In genomic region chr7:116979430-116979829, GRCh38 we compare ENCODE assay signal across 19 cellular contexts. TPM values are rescaled to one million over a fixed set of nuclear protein-coding genes. Genes with fewer than 3 reads are reported as not detected.
DNase-seq lines count a peak whose midpoint lies in the region; ATAC-seq, FAIRE-seq and TF ChIP-seq lines count a peak whose summit lies in the region.
"Had no signal": no experiment of that assay in that cellular context is flagged by ENCODE, and none has a peak within 500 bp of the region (broad histone marks: within the 10 kb centered on the region; RNA-seq: fewer than 3 reads in every experiment).

No MANE protein-coding gene starts in this region.

- no peak for TF ChIP-seq CTCF in chondrocyte (IDR thresholded peaks at IDR 0.05)
- no peak for TF ChIP-seq CTCF in osteocyte (IDR thresholded peaks at IDR 0.05)
- TF ChIP-seq CTCF in CD8-positive, alpha-beta T cell (IDR thresholded peaks at IDR 0.05) = no peak

- peak overlapping the region; percentile 57 for H3K27ac Mint-ChIP-seq in chondrocyte (ENCODE audit: unreplicated experiment)
- H3K27ac Mint-ChIP-seq in osteocyte (ENCODE audit: unreplicated experiment) = peak overlapping the region; percentile 28
- no peak overlapping the region for H3K27ac Mint-ChIP-seq in CD8-positive, alpha-beta T cell

- FAIRE-seq in GM12891 (lab: Jason Lieb, UNC) = peak; percentile 13

- H3K4me1 Mint-ChIP-seq in chondrocyte (ENCODE audit: low read depth) (peaks cover 19% of the 10 kb centered on the region), osteocyte (ENCODE audit: unreplicated experiment) (peaks cover 12% of the 10 kb centered on the region)
- H3K4me1 Mint-ChIP-seq in CD8-positive, alpha-beta T cell (ENCODE audit: low read depth) = no peaks in the 10 kb centered on the region

- no peaks in the 10 kb centered on the region for H3K4me1 ChIP-seq in CD8-positive, alpha-beta T cell (ENCODE audit: insufficient read depth, low read length)

- intact Hi-C loops in CD8-positive, alpha-beta T cell (cut with DNase I, micrococcal nuclease) = no loop called here

- H3K27me3 Mint-ChIP-seq in chondrocyte (ENCODE audit: low read depth) (no peaks in the 10 kb centered on the region), osteocyte (ENCODE audit: unreplicated experiment) (no peaks in the 10 kb centered on the region)
- no peaks in the 10 kb centered on the region for H3K27me3 Mint-ChIP-seq in CD8-positive, alpha-beta T cell (ENCODE audit: low read depth)

- no peak for ATAC-seq in CD8-positive, alpha-beta T cell

- no peaks in the 10 kb centered on the region for H3K27me3 ChIP-seq in CD8-positive, alpha-beta T cell (ENCODE audit: insufficient read depth, low read length)

- CTCF ChIA-PET in CD8-positive, alpha-beta T cell (lab: Charles Lee) = interaction anchor here (1.1 to 1.3 kb wide), 2 partner anchors 47 to 148 kb away, joined by 4 read pairs; no protein-coding TSS in a partner anchor

- no peaks in the 10 kb centered on the region for H3K9me3 ChIP-seq in CD8-positive, alpha-beta T cell (ENCODE audit: low read length)

- no peak overlapping the region for H3K27ac ChIP-seq in CD8-positive, alpha-beta T cell (ENCODE audit: low read depth, low read length)
- H3K27ac ChIP-seq: C4-2B had no signal

- POLR2A ChIA-PET in CD8-positive, alpha-beta T cell (lab: Charles Lee) = no interaction called here

- no peaks in the 10 kb centered on the region for H3K9me3 Mint-ChIP-seq in chondrocyte (ENCODE audit: low read depth)
- no peaks in the 10 kb centered on the region for H3K9me3 Mint-ChIP-seq in osteocyte (ENCODE audit: unreplicated experiment)
- H3K9me3 Mint-ChIP-seq in CD8-positive, alpha-beta T cell = no peaks in the 10 kb centered on the region

- H3K4me3 Mint-ChIP-seq in chondrocyte (ENCODE audit: unreplicated experiment) (no peak overlapping the region), osteocyte (ENCODE audit: unreplicated experiment) (no peak overlapping the region)
- no peak overlapping the region for H3K4me3 Mint-ChIP-seq in CD8-positive, alpha-beta T cell

- peaks cover 1% of the 10 kb centered on the region for H3K36me3 Mint-ChIP-seq in chondrocyte (ENCODE audit: low read depth)
- H3K36me3 Mint-ChIP-seq in osteocyte (ENCODE audit: unreplicated experiment) = peaks cover 6% of the 10 kb centered on the region
- H3K36me3 Mint-ChIP-seq in CD8-positive, alpha-beta T cell = no peaks in the 10 kb centered on the region

- no peak for TF ChIP-seq POLR2A in GM12891 (IDR thresholded peaks at IDR 0.05; ENCODE audit: low read depth, low read length)

- no peak overlapping the region for H3K4me3 ChIP-seq in CD8-positive, alpha-beta T cell (ENCODE audit: low read depth, low read length)

- DNase-seq in GM12891 (ENCODE audit: insufficient read length, low spot score) (no peak), NCI-H82 (lab: John Stamatoyannopoulos, UW) (peak; percentile 90), chondrocyte (ENCODE audit: low spot score) (no peak), osteocyte (ENCODE audit: extremely low spot score, unreplicated experiment) (no peak), activated gamma-delta T cell (lab: John Stamatoyannopoulos, UW) (no peak), DMS 273 treated with DMSO at 0.1 percent for 48 hours (lab: John Stamatoyannopoulos, UW) (no peak)
- no peak for DNase-seq in CD8-positive, alpha-beta T cell
- DNase-seq: EL, GF-D8, H7, KBM-7, MM.1S, NCI-H1092, NCI-H1436, NCI-H187 treated with DMSO at 0.1 percent for 48 hours, NCI-H2227 treated with DMSO at 0.1 percent for 48 hours, NCI-H510A, SHP77 had no signal

- no peaks in the 10 kb centered on the region for H3K36me3 ChIP-seq in CD8-positive, alpha-beta T cell (ENCODE audit: insufficient read depth, low read length)

TF ChIP-seq in GM12891, 5 proteins besides CTCF, POLR2A, EP300 and RAD21:
- TF ChIP-seq TAF1 (IDR thresholded peaks at IDR 0.05; ENCODE audit: low read depth, low read length) = no peak
- no peak for TF ChIP-seq POU2F2 (IDR thresholded peaks at IDR 0.05; ENCODE audit: low read depth, low read length)
TF ChIP-seq in GM12891: peak in this region for 0.

RNA-seq across cellular contexts. Expression of gene ST7, which starts 26.1 kb away (rescaled TPM):
- 56.6 TPM for polyA plus RNA-seq in GM12891 (2012; ENCODE audit: low read depth, missing spikeins)
- total RNA-seq in chondrocyte (64.8 to 76.4 TPM (median 69.7 TPM) in 3 replicates), osteocyte (68.5 and 72.7 TPM in 2 replicates)
- total RNA-seq in CD8-positive, alpha-beta T cell = 1 to 10 TPM; 4.4 to 5.0 TPM

Comparison
In these comparisons a context has a peak if more than half of its experiments do, and no peak if none do; other contexts are left out.
1. RNA of gene ST7, which starts 26.1 kb away (total RNA-seq): 64.8 to 76.4 TPM in chondrocyte and 68.5 to 72.7 TPM in osteocyte; 4.4 to 5.0 TPM in CD8-positive, alpha-beta T cell; every median in the first group is over 10 times any median in the second.